23 cellular contexts compared by ENCODE assay signal in genomic region chr6:15385521-15385920, GRCh38.
DNase-seq lines count a peak whose midpoint lies in the region; ATAC-seq, FAIRE-seq and TF ChIP-seq lines count a peak whose summit lies in the region.
"Had no signal": no experiment of that assay in that cellular context is flagged by ENCODE, and none has a peak within 500 bp of the region (broad histone marks: within the 10 kb centered on the region; RNA-seq: fewer than 3 reads in every experiment).

No MANE protein-coding gene starts in this region.

- CTCF ChIA-PET in H1 (lab: Charles Lee; ENCODE audit: partially characterized antibody): no interaction called here

- H4K20me1 ChIP-seq in GM23338 (replicated peaks; ENCODE audit: insufficient read depth) (peaks cover 95% of the 10 kb centered on the region), H1 (replicated peaks in 1 of 2; ENCODE audit: control insufficient read depth in 1 of 2, insufficient read depth in 2 of 2, low read length in 2 of 2) (peaks cover 60 to 65% of the 10 kb centered on the region in 2 experiments)

- no peak overlapping the region for H2BK20ac ChIP-seq in H1 (ENCODE audit: low read length)

- WGBS in H1 (ENCODE audit: extremely low coverage in 1 of 2, insufficient coverage in 1 of 2, insufficient read length in 1 of 2, insufficient replicate concordance in 2 of 2, low coverage in 1 of 2, low lambda C conversion rate in 2 of 2, missing lambda C conversion rate in 1 of 2), 2 experiments: 88% methylated on average over 6 of the region's 6 CpGs; no CpG with 5 or more reads in 1 of the 2 experiments

- no peak overlapping the region for H2AK5ac ChIP-seq in H1 (ENCODE audit: low read depth, low read length)

- no peaks in the 10 kb centered on the region for H3K23me2 ChIP-seq in H1 (ENCODE audit: low read depth, low read length)

- no peak for TF ChIP-seq EP300 in H1 (IDR thresholded peaks at IDR 0.05; ENCODE audit: borderline replicate concordance in 1 of 2, low read depth in 2 of 2, low read length in 2 of 2)

- no peaks in the 10 kb centered on the region for H3K9me3 ChIP-seq in H1 (ENCODE audit: insufficient read depth in 2 of 2, low read depth in 1 of 2, low read length in 1 of 2)
- H3K9me3 ChIP-seq: SJSA1 had no signal

- no peak overlapping the region for H3K14ac ChIP-seq in H1 (ENCODE audit: insufficient read length)

- no peak for TF ChIP-seq RAD21 in H1 (IDR thresholded peaks at IDR 0.05 in 1 of 2, conservative IDR thresholded peaks at IDR 0.05 in 1 of 2; ENCODE audit: low read depth in 2 of 2, low read length in 2 of 2)

- no peak overlapping the region for H3K9ac ChIP-seq in H1 (replicated peaks in 1 of 4; ENCODE audit: extremely low read depth in 1 of 4, low read depth in 3 of 4, low read length in 3 of 4)

- H3K27me3 ChIP-seq in GM23338 (ENCODE audit: insufficient read depth) (no peaks in the 10 kb centered on the region), H1 (replicated peaks in 1 of 4; ENCODE audit: control insufficient read depth in 3 of 4, extremely low read depth in 1 of 4, insufficient read depth in 3 of 4, low read length in 3 of 4) (no peaks in the 10 kb centered on the region)
- H3K27me3 ChIP-seq: SJSA1 had no signal

- peaks cover 84% of the 10 kb centered on the region for H3K4me1 Mint-ChIP-seq in activated naive CD4-positive, alpha-beta T cell treated with anti-CD3 and anti-CD28 coated beads, Interleukin-2, amount 50 U/mL, for 24 hours
- H3K4me1 Mint-ChIP-seq in GM23338: peaks cover 89% of the 10 kb centered on the region

- H4K5ac ChIP-seq in H1 (ENCODE audit: insufficient read length, low read depth, low read length): no peak overlapping the region

- peaks cover 97% of the 10 kb centered on the region for H3K4me1 ChIP-seq in GM23338 (ENCODE audit: insufficient read depth)
- peaks cover 12 to 52% (median 32%) of the 10 kb centered on the region in 4 experiments for H3K4me1 ChIP-seq in H1 (replicated peaks in 1 of 4; ENCODE audit: control insufficient read depth in 3 of 4, insufficient read depth in 4 of 4, low read length in 3 of 4)

- no peak overlapping the region for H3K4me3 Mint-ChIP-seq in activated naive CD4-positive, alpha-beta T cell treated with anti-CD3 and anti-CD28 coated beads, Interleukin-2, amount 50 U/mL, for 24 hours
- no peak overlapping the region for H3K4me3 Mint-ChIP-seq in GM23338
- H3K4me3 Mint-ChIP-seq: CD14-positive monocyte, HFFc6 had no signal

- no peak overlapping the region for H2BK120ac ChIP-seq in H1 (replicated peaks; ENCODE audit: low read depth, low read length)

- no peak overlapping the region for H3K23ac ChIP-seq in H1 (ENCODE audit: insufficient read length)

- H3K27me3 Mint-ChIP-seq in activated naive CD4-positive, alpha-beta T cell treated with anti-CD3 and anti-CD28 coated beads, Interleukin-2, amount 50 U/mL, for 24 hours: no peaks in the 10 kb centered on the region
- H3K27me3 Mint-ChIP-seq in GM23338 (ENCODE audit: insufficient read depth, low read depth, poor library complexity): peaks cover 28% of the 10 kb centered on the region
- H3K27me3 Mint-ChIP-seq: IgD-negative memory B cell had no signal

- H3K4me2 ChIP-seq in GM23338 (peak overlapping the region; percentile 49; the same call in 1 of the 2 replicates), H1 (ENCODE audit: insufficient read depth in 1 of 2, low read depth in 2 of 2, low read length in 2 of 2) (peak overlapping the region in 1 of 2 experiments; percentile 51; a peak in 1 of 4 replicates)

- H3K27ac Mint-ChIP-seq in activated naive CD4-positive, alpha-beta T cell treated with anti-CD3 and anti-CD28 coated beads, Interleukin-2, amount 50 U/mL, for 24 hours: peak overlapping the region; percentile 62
- peak overlapping the region in 1 of 2 donors; percentile 71 for H3K27ac Mint-ChIP-seq in activated naive CD4-positive, alpha-beta T cell treated with anti-CD3 and anti-CD28 coated beads, Interleukin-2, amount 50 U/mL, for 72 hours
- no peak overlapping the region for H3K27ac Mint-ChIP-seq in GM23338
- H3K27ac Mint-ChIP-seq: HFFc6 had no signal

- no peak overlapping the region for H3K4ac ChIP-seq in H1 (replicated peaks; ENCODE audit: insufficient read length, low read depth, low read length)

- DNase-seq in activated naive CD4-positive, alpha-beta T cell treated with anti-CD3 and anti-CD28 coated beads, Interleukin-2, amount 50 U/mL, for 72 hours (ENCODE audit: low spot score in 2 of 2): no peak
- DNase-seq in GM23338 (ENCODE audit: low spot score) (no peak), H1 (ENCODE audit: low read depth in 1 of 2, low spot score in 2 of 2) (no peak), T1000 (lab: John Stamatoyannopoulos, UW) (no peak)
- DNase-seq in activated CD4-positive, alpha-beta T cell treated with anti-CD3 and anti-CD28 coated beads for 4 hours: no peak
- DNase-seq: DMS53, H9, HFFc6, NCI-H1092, NCI-H1417 treated with DMSO at 0.1 percent for 48 hours, NCI-H187 treated with DMSO at 0.1 percent for 48 hours, NCI-H2107, NCI-H446 treated with DMSO at 0.1 percent for 48 hours, Right ventricle myocardium superior, RPMI8226, T-helper 1 cell had no signal

- no peak overlapping the region for H2BK5ac ChIP-seq in H1 (ENCODE audit: low read depth, low read length)

- H3K79me2 ChIP-seq in GM23338 (replicated peaks; ENCODE audit: insufficient read depth) (peaks cover 100% of the 10 kb centered on the region), H1 (ENCODE audit: control insufficient read depth in 1 of 2, insufficient read depth in 2 of 2, low read length in 2 of 2) (peaks cover 91 to 100% of the 10 kb centered on the region in 2 experiments)

- H2AFZ ChIP-seq in GM23338 (no peak overlapping the region), H1 (ENCODE audit: low read length) (no peak overlapping the region)

- H3F3A ChIP-seq in GM23338 (replicated peaks; ENCODE audit: low read depth): peaks cover 33% of the 10 kb centered on the region

- H3K4me3 ChIP-seq in GM23338: 0 out of 2 replicates have a peak overlapping the region, but pooled peaks have one; percentile 11
- H3K4me3 ChIP-seq in H1 (ENCODE audit: extremely low read depth in 1 of 4, insufficient read depth in 2 of 4, low read depth in 3 of 4, low read length in 4 of 4): no peak overlapping the region
- H3K4me3 ChIP-seq: SJSA1 had no signal

- H4K8ac ChIP-seq in H1 (ENCODE audit: extremely low read depth, insufficient read depth, low read length): no peak overlapping the region

- H3K27ac ChIP-seq in GM23338 (ENCODE audit: low read depth): no peak overlapping the region; the same call in 1 of the 2 replicates
- H3K27ac ChIP-seq in H1 (ENCODE audit: low read depth, low read length): no peak overlapping the region
- H3K27ac ChIP-seq: HL-60, SJSA1 had no signal

- H4K91ac ChIP-seq in H1 (replicated peaks; ENCODE audit: insufficient read length, low read length): no peak overlapping the region

- TF ChIP-seq POLR2A in H1 (IDR thresholded peaks at IDR 0.05; ENCODE audit: control extremely low read depth in 1 of 2, low read depth in 2 of 2, low read length in 2 of 2): no peak

- H3K9me2 ChIP-seq in GM23338 (ENCODE audit: insufficient read depth): no peaks in the 10 kb centered on the region

- peaks cover 4% of the 10 kb centered on the region for H3K36me3 Mint-ChIP-seq in activated naive CD4-positive, alpha-beta T cell treated with anti-CD3 and anti-CD28 coated beads, Interleukin-2, amount 50 U/mL, for 24 hours
- H3K36me3 Mint-ChIP-seq in activated naive CD4-positive, alpha-beta T cell treated with anti-CD3 and anti-CD28 coated beads, Interleukin-2, amount 50 U/mL, for 72 hours: peaks cover 0 to 6% of the 10 kb centered on the region in 2 donors
- peaks cover 1% of the 10 kb centered on the region; the same call in 1 of the 3 replicates for H3K36me3 Mint-ChIP-seq in GM23338 (ENCODE audit: low read depth)

- peaks cover 10% of the 10 kb centered on the region for H3K79me1 ChIP-seq in H1 (ENCODE audit: low read depth, low read length)

- H3K9me3 Mint-ChIP-seq in activated naive CD4-positive, alpha-beta T cell treated with anti-CD3 and anti-CD28 coated beads, Interleukin-2, amount 50 U/mL, for 24 hours: no peaks in the 10 kb centered on the region
- no peaks in the 10 kb centered on the region for H3K9me3 Mint-ChIP-seq in activated naive CD4-positive, alpha-beta T cell treated with anti-CD3 and anti-CD28 coated beads, Interleukin-2, amount 50 U/mL, for 72 hours
- H3K9me3 Mint-ChIP-seq in GM23338: no peaks in the 10 kb centered on the region; the same call in 2 of the 3 replicates
- H3K9me3 Mint-ChIP-seq: CD14-positive monocyte, H9, HFFc6, IgD-negative memory B cell had no signal

- no peak overlapping the region for H2BK15ac ChIP-seq in H1 (ENCODE audit: low read length)

- no peak overlapping the region for H3K18ac ChIP-seq in H1 (ENCODE audit: extremely low read depth, low read length)

- H3K56ac ChIP-seq in H1 (replicated peaks; ENCODE audit: insufficient read length, low read depth, low read length): no peak overlapping the region

- no peak overlapping the region for H2BK12ac ChIP-seq in H1 (ENCODE audit: low read depth, low read length)

- no peaks in the 10 kb centered on the region for H3K36me3 ChIP-seq in GM23338 (ENCODE audit: insufficient read depth)
- H3K36me3 ChIP-seq in H1 (ENCODE audit: control insufficient read depth in 2 of 4, insufficient read depth in 4 of 4, low read length in 3 of 4): no peaks in the 10 kb centered on the region
- H3K36me3 ChIP-seq: SJSA1 had no signal

- POLR2A ChIA-PET in H1 (lab: Charles Lee; ENCODE audit: partially characterized antibody): interaction anchor here (0.9 kb wide), 1 partner anchor 15 kb away, joined by 3 read pairs; no protein-coding TSS in a partner anchor

- TF ChIP-seq CTCF in GM23338 (conservative IDR thresholded peaks at IDR 0.05; ENCODE audit: low read depth in 2 of 2) (no peak), H1 (IDR thresholded peaks at IDR 0.05; ENCODE audit: control extremely low read depth in 1 of 3, insufficient read depth in 1 of 3, low read depth in 1 of 3, low read length in 3 of 3) (no peak)

- no peak for ATAC-seq in activated naive CD4-positive, alpha-beta T cell treated with anti-CD3 and anti-CD28 coated beads, Interleukin-2, amount 50 U/mL, for 72 hours
- ATAC-seq in GM23338 (no peak), HG03039 (IDR thresholded peaks at IDR 0.05; ENCODE audit: unreplicated experiment) (no peak)

- no peak for FAIRE-seq in H1 (lab: Jason Lieb, UNC)
- FAIRE-seq: G401.6 had no signal

TF ChIP-seq in GM23338, 12 proteins besides CTCF, POLR2A, EP300 and RAD21 (continues in another document):
- 0 out of 2 replicates have a peak, but pooled peaks have one; percentile 13 for TF ChIP-seq POLR2AphosphoS5 (IDR thresholded peaks at IDR 0.05; ENCODE audit: low read depth)

TF ChIP-seq in H1, 55 proteins besides CTCF, POLR2A, EP300 and RAD21:
- no peak for TF ChIP-seq BACH1 (IDR thresholded peaks at IDR 0.05; ENCODE audit: low read length)
- peak; percentile 40; the same call in 1 of the 2 replicates for TF ChIP-seq POLR2AphosphoS5 (IDR thresholded peaks at IDR 0.05; ENCODE audit: low read depth, low read length)
- TF ChIP-seq EZH2 (IDR thresholded peaks at IDR 0.05; ENCODE audit: low read depth, low read length, severe bottlenecking): no peak
